Comparison of ENCODE assay signal across 8 cellular contexts in the genomic region with DNA sequence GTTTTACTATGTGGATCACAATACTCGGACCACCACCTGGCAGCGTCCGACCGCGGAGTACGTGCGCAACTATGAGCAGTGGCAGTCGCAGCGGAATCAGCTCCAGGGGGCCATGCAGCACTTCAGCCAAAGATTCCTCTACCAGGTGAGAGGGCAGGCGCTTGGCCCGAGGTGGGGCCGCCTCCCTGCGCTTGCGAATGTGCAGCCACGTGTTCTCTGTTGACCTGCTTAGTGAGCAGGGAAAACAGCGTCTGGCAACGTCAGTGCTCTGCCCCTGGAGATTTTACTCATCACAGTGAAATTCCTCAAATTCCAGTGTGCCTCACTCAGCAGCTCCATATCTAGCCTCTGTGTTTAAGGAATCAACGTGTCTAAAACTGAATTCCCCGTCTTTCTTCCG. TPM values are rescaled to one million over a fixed set of nuclear protein-coding genes. Genes with fewer than 3 reads are reported as not detected.
DNase-seq lines count a peak whose midpoint lies in the region; ATAC-seq, FAIRE-seq and TF ChIP-seq lines count a peak whose summit lies in the region.
"Had no signal": no experiment of that assay in that cellular context is flagged by ENCODE, and none has a peak within 500 bp of the region (broad histone marks: within the 10 kb centered on the region; RNA-seq: fewer than 3 reads in every experiment).

No MANE protein-coding gene starts in this region.

- H2AK5ac ChIP-seq in IMR-90 (ENCODE audit: low read depth, low read length) = peak overlapping the region; percentile 65; the same call in 1 of the 2 replicates

- TF ChIP-seq EP300 in HepG2 (IDR thresholded peaks at IDR 0.05; ENCODE audit: low read depth in 2 of 2, low read length in 2 of 2) (no peak), HepG2 (CRISPR knock-in tag; IDR thresholded peaks at IDR 0.05; ENCODE audit: borderline replicate concordance) (no peak)

- CTCF ChIA-PET in IMR-90 (lab: Yijun Ruan, JAX) (interaction anchor here (1.0 to 1.2 kb wide), 2 partner anchors 12 to 13 kb away, joined by 3 read pairs; no protein-coding TSS in a partner anchor), HepG2 (lab: Yijun Ruan, JAX; ENCODE audit: low intra/inter-chr PET ratio, low total read pairs) (no interaction called here)

- TF ChIP-seq RAD21 in IMR-90 (IDR thresholded peaks at IDR 0.05; ENCODE audit: low read length) = no peak
- TF ChIP-seq RAD21 in HepG2 (CRISPR knock-in tag; IDR thresholded peaks at IDR 0.05) = no peak

- H2BK5ac ChIP-seq in IMR-90 (ENCODE audit: low read depth, low read length, poor library complexity, severe bottlenecking) = peak overlapping the region; percentile 94

- H3K4me3 ChIP-seq in IMR-90 (ENCODE audit: insufficient read depth, low read depth, low read length) (peak overlapping the region; percentile 47; the same call in 1 of the 2 replicates), HepG2 (replicated peaks in 1 of 3; ENCODE audit: insufficient read depth in 1 of 3, low read depth in 2 of 3, low read length in 3 of 3) (no peak overlapping the region), aorta (ENCODE audit: low read length in 2 of 2) (no peak overlapping the region)

- peaks cover 3% of the 10 kb centered on the region for H3K9me1 ChIP-seq in IMR-90 (ENCODE audit: insufficient read depth, low read length)

- H2BK20ac ChIP-seq in IMR-90 (ENCODE audit: low read depth, low read length) = peak overlapping the region; percentile 97

- peak; percentile 99 for ATAC-seq in IMR-90 (ENCODE audit: low read depth)
- no peak for ATAC-seq in HepG2
- ATAC-seq in aorta (ENCODE audit: low FRiP score) = peak; percentile 72

- no peaks in the 10 kb centered on the region for H3K79me1 ChIP-seq in IMR-90 (ENCODE audit: low read depth in 1 of 2, low read length in 2 of 2)

- BruUV-seq in IMR-90 (replicated peaks; lab: Mats Ljungman, UMichigan) = no TSS peak
- BruUV-seq in HepG2 (replicated peaks; lab: Mats Ljungman, UMichigan) = no TSS peak

- H3K9me3 ChIP-seq in IMR-90 (ENCODE audit: control insufficient read depth, insufficient read depth, low read length) (no peaks in the 10 kb centered on the region), HepG2 (ENCODE audit: low read length) (no peaks in the 10 kb centered on the region), aorta (ENCODE audit: control insufficient read depth, low read length) (no peaks in the 10 kb centered on the region)

- WGBS in IMR-90 (ENCODE audit: extremely low coverage in 2 of 2, insufficient read length in 1 of 2), 2 experiments = 21% methylated on average over 19 of the region's 20 CpGs; no CpG with 5 or more reads in 1 of the 2 experiments
- 91% methylated on average over 19 of the region's 20 CpGs for WGBS in HepG2 (ENCODE audit: low lambda C conversion rate)
- WGBS in aorta, 2 donors = 3 to 4% methylated on average over 20 of the region's 20 CpGs

- H3K4me1 ChIP-seq in IMR-90 (ENCODE audit: control insufficient read depth, insufficient read depth, low read length) = peaks cover 11% of the 10 kb centered on the region
- H3K4me1 ChIP-seq in HepG2 (ENCODE audit: insufficient read depth, low read length) = no peaks in the 10 kb centered on the region
- H3K4me1 ChIP-seq in aorta (ENCODE audit: control insufficient read depth in 1 of 2, insufficient read depth in 2 of 2, low read length in 2 of 2) = peaks cover 2 to 9% of the 10 kb centered on the region in 2 donors

- in situ Hi-C loops in IMR-90 (cut with MboI; ENCODE audit: low sequenced_read_pairs) (no loop called here), HepG2 (cut with HindIII; ENCODE audit: extremely low pct_ligation_motif_present, low pct_unique_long_range_greater_than_20kb) (no loop called here)

- TF ChIP-seq CTCF in IMR-90 (conservative IDR thresholded peaks at IDR 0.05; ENCODE audit: low read depth, low read length) (no peak), HepG2 (CRISPR knock-in tag; IDR thresholded peaks at IDR 0.05) (no peak)

- H3K14ac ChIP-seq in IMR-90 (replicated peaks; ENCODE audit: low read depth, low read length) = peak overlapping the region; percentile 63; the same call in 1 of the 2 replicates

- H3K4me2 ChIP-seq in IMR-90 (ENCODE audit: low read depth, low read length) (peak overlapping the region; percentile 85), HepG2 (ENCODE audit: low read depth, low read length) (no peak overlapping the region)

- POLR2A ChIA-PET in IMR-90 (lab: Charles Lee; ENCODE audit: unreplicated experiment) (no interaction called here), HepG2 (lab: Yijun Ruan, JAX) (no interaction called here)

- H3K79me2 ChIP-seq in HepG2 (ENCODE audit: insufficient read depth, low read length) = no peaks in the 10 kb centered on the region

- intact Hi-C loops in IMR-90 (cut with micrococcal nuclease) (loop anchor here (5.0 kb wide), 2 partner anchors 35 to 55 kb away; no protein-coding TSS in a partner anchor), HepG2 (cut with micrococcal nuclease; ENCODE audit: unreplicated experiment) (no loop called here), aorta (cut with DNase I) (loop anchor here in 1 of 2 donors (5.0 kb wide), 1 partner anchor 35 kb away; no protein-coding TSS in a partner anchor)

- H3K4ac ChIP-seq in IMR-90 (ENCODE audit: low read depth, low read length) = peak overlapping the region; percentile 81

- H4K8ac ChIP-seq in IMR-90 (ENCODE audit: low read depth in 2 of 2, low read length in 2 of 2) = peak overlapping the region in 1 of 2 experiments; percentile 71; a peak in 3 of 4 replicates

- H4K5ac ChIP-seq in IMR-90 (ENCODE audit: low read depth, low read length) = 0 out of 2 replicates have a peak overlapping the region, but pooled peaks have one; percentile 4

- dilution Hi-C loops in IMR-90 (cut with HindIII; ENCODE audit: low sequenced_read_pairs, unreplicated experiment) = no loop called here

- peak overlapping the region; percentile 84 for H4K91ac ChIP-seq in IMR-90 (ENCODE audit: insufficient read depth, low read depth, low read length)

- peak overlapping the region; percentile 70 for H2BK120ac ChIP-seq in IMR-90 (ENCODE audit: low read depth, low read length)

- no peak for FAIRE-seq in HepG2 (lab: Jason Lieb, UNC)

- H3K27me3 ChIP-seq in IMR-90 (ENCODE audit: control insufficient read depth, insufficient read depth, low read length) (no peaks in the 10 kb centered on the region), HepG2 (ENCODE audit: control insufficient read depth in 1 of 2, insufficient read depth in 2 of 2, low read length in 2 of 2) (no peaks in the 10 kb centered on the region), aorta (ENCODE audit: control insufficient read depth in 1 of 2, insufficient read depth in 2 of 2, low read length in 1 of 2) (no peaks in the 10 kb centered on the region)

- TF ChIP-seq POLR2A in IMR-90 (IDR thresholded peaks at IDR 0.05; ENCODE audit: low read depth, low read length) = no peak
- TF ChIP-seq POLR2A in HepG2 (IDR thresholded peaks at IDR 0.05; ENCODE audit: insufficient read depth in 1 of 2, low read depth in 2 of 2, low read length in 2 of 2) = no peak

- peak overlapping the region; percentile 73 for H3K27ac ChIP-seq in IMR-90 (ENCODE audit: insufficient read depth, low read length)
- no peak overlapping the region for H3K27ac ChIP-seq in HepG2 (ENCODE audit: extremely low read length, insufficient read depth, low read length)
- peak overlapping the region; percentile 60 to 80 for H3K27ac ChIP-seq in aorta (ENCODE audit: low read depth in 1 of 2, low read length in 2 of 2)

- peak overlapping the region; percentile 14 for H3K18ac ChIP-seq in IMR-90 (ENCODE audit: low read depth, low read length)

- peak overlapping the region; percentile 79 for H2AK9ac ChIP-seq in IMR-90 (replicated peaks; ENCODE audit: low read depth, low read length, poor library complexity)

- peak overlapping the region; percentile 91 for H3K56ac ChIP-seq in IMR-90 (ENCODE audit: extremely low read depth, insufficient read depth, low read length)

- H3K36me3 ChIP-seq in IMR-90 (ENCODE audit: control insufficient read depth, insufficient read depth, low read length) (no peaks in the 10 kb centered on the region), HepG2 (replicated peaks in 1 of 2; ENCODE audit: control insufficient read depth in 1 of 2, insufficient read depth in 2 of 2, low read length in 2 of 2) (peaks cover 4 to 7% of the 10 kb centered on the region in 2 experiments; a peak in 2 of 5 replicates), aorta (ENCODE audit: control insufficient read depth in 1 of 2, insufficient read depth in 2 of 2, low read length in 1 of 2) (no peaks in the 10 kb centered on the region)

- H4K20me1 ChIP-seq in IMR-90 (ENCODE audit: insufficient read depth, low read length) (no peaks in the 10 kb centered on the region), HepG2 (ENCODE audit: insufficient read depth, low read length) (no peaks in the 10 kb centered on the region)

- H3K9ac ChIP-seq in IMR-90 (ENCODE audit: low read depth, low read length) (peak overlapping the region; percentile 70; the same call in 1 of the 2 replicates), HepG2 (ENCODE audit: insufficient read depth, low read depth, low read length) (no peak overlapping the region)

- peak overlapping the region; percentile 96; the same call in 2 of the 3 replicates for H2BK15ac ChIP-seq in IMR-90 (ENCODE audit: low read depth, low read length)

- DNase-seq in IMR-90 (peak; percentile 99), dermis microvascular lymphatic vessel endothelial cell (ENCODE audit: low read depth in 2 of 2) (peak; percentile 29 to 76), HepG2 (ENCODE audit: low spot score) (no peak), aorta (peak; percentile 84 to 90), NCI-H2029 treated with DMSO at 0.1 percent for 48 hours (lab: John Stamatoyannopoulos, UW) (no peak), NCI-H146 treated with DMSO at 0.1 percent for 48 hours (lab: John Stamatoyannopoulos, UW; ENCODE audit: unreplicated experiment) (no peak), NCI-H2171 (lab: John Stamatoyannopoulos, UW) (no peak)
- DNase-seq: activated CD8-positive, alpha-beta memory T cell treated with anti-CD3 and anti-CD28 coated beads, Interleukin-2, amount 50 U/mL, for 4 hours had no signal

- H2AFZ ChIP-seq in IMR-90 (replicated peaks; ENCODE audit: low read length, poor library complexity) (peak overlapping the region; percentile 87), HepG2 (ENCODE audit: low read length) (no peak overlapping the region)

- peak overlapping the region; percentile 96; the same call in 1 of the 2 replicates for H3K23ac ChIP-seq in IMR-90 (ENCODE audit: low read depth, low read length)

RNA-seq across cellular contexts. Expression of a gene that starts 33.4 kb away (rescaled TPM):
- total RNA-seq in IMR-90 (2012; rRNA removed) = under 0.01 TPM in 1 of 2 replicates, not detected in the other
- polyA plus RNA-seq in IMR-90 (2012; rRNA removed) = 0.04 TPM in 1 of 2 replicates, not detected in the other
- polyA plus RNA-seq in IMR-90 (2012; cell fraction: cytosol; rRNA removed) = 0.02 TPM in 1 of 2 replicates, not detected in the other
- polyA plus RNA-seq in IMR-90 (2012; cell fraction: nucleus; rRNA removed; ENCODE audit: low replicate concordance) = 0.41 and 0.85 TPM in 2 replicates
- 0.13 TPM in 2 replicates for total RNA-seq in dermis microvascular lymphatic vessel endothelial cell
- total RNA-seq in HepG2 (2016; rRNA removed; fragmentation: Illumina TruSeq; extraction: Trizol) = 0.22 TPM in 1 of 2 replicates, not detected in the other
- total RNA-seq in HepG2 (2016; cell fraction: cytosol; rRNA removed; fragmentation: Illumina TruSeq; extraction: Trizol; ENCODE audit: low read depth) = 0.20 TPM in 1 of 2 replicates, not detected in the other
- 0.28 TPM in 1 of 2 replicates, not detected in the other for total RNA-seq in HepG2 (2016; cell fraction: insoluble cytoplasmic fraction; rRNA removed; fragmentation: Illumina TruSeq; extraction: Trizol)
- total RNA-seq in HepG2 (2016; cell fraction: membrane; rRNA removed; fragmentation: Illumina TruSeq; extraction: Trizol) = 0.09 and 0.10 TPM in 2 replicates
- total RNA-seq in HepG2 (2016; cell fraction: nucleus; rRNA removed; fragmentation: Illumina TruSeq; extraction: Trizol) = 0.19 and 0.99 TPM in 2 replicates
- 0.42 and 0.72 TPM in 2 replicates for polyA plus RNA-seq in HepG2 (2011; rRNA removed)
- polyA plus RNA-seq in HepG2 (2011; cell fraction: cytosol; rRNA removed) = 0.20 and 0.26 TPM in 2 replicates
- 3.1 and 3.2 TPM in 2 replicates for polyA plus RNA-seq in HepG2 (2011; cell fraction: nucleus; rRNA removed)
- 0.30 and 0.51 TPM in 2 replicates for polyA plus RNA-seq in HepG2 (2012)
- not detected in 2 replicates for polyA plus RNA-seq in HepG2 (2016; cell fraction: cytosol; fragmentation: Illumina TruSeq; extraction: Trizol; ENCODE audit: low read depth)
- 0.17 TPM in 1 of 2 replicates, not detected in the other for polyA plus RNA-seq in HepG2 (2016; cell fraction: insoluble cytoplasmic fraction; fragmentation: Illumina TruSeq; extraction: Trizol; ENCODE audit: low read depth)
- polyA plus RNA-seq in HepG2 (2016; cell fraction: membrane; fragmentation: Illumina TruSeq; extraction: Trizol; ENCODE audit: low read depth) = not detected in 2 replicates
- 0.26 and 1.1 TPM in 2 replicates for polyA plus RNA-seq in HepG2 (2016; cell fraction: nucleus; fragmentation: Illumina TruSeq; extraction: Trizol; ENCODE audit: insufficient read depth, low read depth)
- polyA minus RNA-seq in HepG2 (2011; rRNA and poly(A)+ RNA removed; ENCODE audit: low replicate concordance) = 1.6 and 3.1 TPM in 2 replicates
- polyA minus RNA-seq in HepG2 (2011; cell fraction: cytosol; rRNA and poly(A)+ RNA removed) = 0.35 TPM in 1 of 2 replicates, not detected in the other
- polyA minus RNA-seq in HepG2 (2011; cell fraction: nucleus; rRNA and poly(A)+ RNA removed) = 0.90 and 1.4 TPM in 2 replicates
- 1 to 10 TPM; 1.9 to 3.0 TPM for total RNA-seq in aorta
- polyA plus RNA-seq in aorta = 10 to 100 TPM in 1 of 2 donors, 1 to 10 TPM in 1; 2.6 to 41.6 TPM

Comparison
In these comparisons a context has a peak if more than half of its experiments do, and no peak if none do; other contexts are left out.
1. DNase-seq: peak in IMR-90 (single experiment), dermis microvascular lymphatic vessel endothelial cell (2 of 2) and aorta (2 of 2); none in HepG2 (single experiment), NCI-H2029 treated with DMSO at 0.1 percent for 48 hours (single experiment), NCI-H146 treated with DMSO at 0.1 percent for 48 hours (single experiment) and NCI-H2171 (single experiment).